In genomic region chr7:20331231-20331880, GRCh38 we compare ENCODE assay signal across 8 cellular contexts. TPM values are rescaled to one million over a fixed set of nuclear protein-coding genes. Genes with fewer than 3 reads are reported as not detected.
DNase-seq lines count a peak whose midpoint lies in the region; ATAC-seq and TF ChIP-seq lines count a peak whose summit lies in the region.

No MANE protein-coding gene starts in this region.

- H3K4me2 ChIP-seq in SU-DHL-6 (ENCODE audit: low read depth, low read length, poor library complexity, severe bottlenecking) = peak overlapping the region; percentile 73

- H3K4me3 ChIP-seq in SU-DHL-6 (ENCODE audit: insufficient read depth, low read length, poor library complexity, severe bottlenecking) = peak overlapping the region; percentile 54
- peak overlapping the region; percentile 85 to 96 for H3K4me3 ChIP-seq in duodenal mucosa (ENCODE audit: low read depth in 1 of 2, low read length in 2 of 2)

- peaks cover 4% of the 10 kb centered on the region; the same call in 1 of the 2 replicates for H3F3A ChIP-seq in SU-DHL-6 (ENCODE audit: insufficient read depth)

- no peak overlapping the region for H3K27ac ChIP-seq in SU-DHL-6 (ENCODE audit: low read depth, low read length)
- peak overlapping the region; percentile 92 for H3K27ac ChIP-seq in duodenal mucosa (ENCODE audit: low read depth, low read length)

- peak overlapping the region; percentile 90 to 91 for H3K4me3 Mint-ChIP-seq in stimulated activated naive CD8-positive, alpha-beta T cell treated with anti-CD3 and anti-CD28 coated beads, Interleukin-15, amount 100 ng/mL, for 72 hours

- peaks cover 29% of the 10 kb centered on the region for H3K4me1 Mint-ChIP-seq in stimulated activated naive CD8-positive, alpha-beta T cell treated with anti-CD3 and anti-CD28 coated beads, Interleukin-15, amount 100 ng/mL, for 72 hours

- H3K9me3 ChIP-seq in SU-DHL-6 (ENCODE audit: insufficient read depth, low read length) (no peaks in the 10 kb centered on the region), duodenal mucosa (ENCODE audit: control insufficient read depth in 1 of 2, low read length in 2 of 2) (no peaks in the 10 kb centered on the region)

- ATAC-seq in GM19395 (IDR thresholded peaks at IDR 0.05; ENCODE audit: unreplicated experiment) (peak; percentile 21), HG03442 (IDR thresholded peaks at IDR 0.05; ENCODE audit: unreplicated experiment) (peak; percentile 7)
- peak; percentile 28 for ATAC-seq in stimulated activated naive CD8-positive, alpha-beta T cell treated with anti-CD3 and anti-CD28 coated beads, Interleukin-15, amount 100 ng/mL, for 72 hours

- H3K4me1 ChIP-seq in duodenal mucosa (ENCODE audit: control insufficient read depth in 1 of 2, insufficient read depth in 2 of 2, low read length in 2 of 2) = peaks cover 10 to 25% of the 10 kb centered on the region in 2 donors

- H3K27me3 Mint-ChIP-seq in stimulated activated naive CD8-positive, alpha-beta T cell treated with anti-CD3 and anti-CD28 coated beads, Interleukin-15, amount 100 ng/mL, for 72 hours = peaks cover 56% of the 10 kb centered on the region

- H3K27me3 ChIP-seq in SU-DHL-6 (ENCODE audit: low read length) (no peaks in the 10 kb centered on the region), duodenal mucosa (ENCODE audit: control insufficient read depth in 1 of 2, insufficient read depth in 2 of 2, low read length in 2 of 2) (no peaks in the 10 kb centered on the region)

- no peaks in the 10 kb centered on the region for H4K20me1 ChIP-seq in SU-DHL-6 (ENCODE audit: low read depth, low read length)

- TF ChIP-seq CTCF in SU-DHL-6 (IDR thresholded peaks at IDR 0.05; ENCODE audit: insufficient read depth, low read length, poor library complexity, severe bottlenecking) = no peak

- peak overlapping the region in 1 of 2 donors; percentile 82 for H3K27ac Mint-ChIP-seq in stimulated activated naive CD8-positive, alpha-beta T cell treated with anti-CD3 and anti-CD28 coated beads, Interleukin-15, amount 100 ng/mL, for 72 hours

- no peaks in the 10 kb centered on the region for H3K9me2 ChIP-seq in SU-DHL-6 (replicated peaks; ENCODE audit: insufficient read depth, low read length)

- H3K36me3 ChIP-seq in SU-DHL-6 (ENCODE audit: low read length) = no peaks in the 10 kb centered on the region
- no peaks in the 10 kb centered on the region for H3K36me3 ChIP-seq in duodenal mucosa (ENCODE audit: control insufficient read depth in 1 of 2, insufficient read depth in 2 of 2, low read length in 2 of 2)

- no peaks in the 10 kb centered on the region for H3K9me3 Mint-ChIP-seq in stimulated activated naive CD8-positive, alpha-beta T cell treated with anti-CD3 and anti-CD28 coated beads, Interleukin-15, amount 100 ng/mL, for 72 hours

- H3K9ac ChIP-seq in SU-DHL-6 (ENCODE audit: low read length) (peak overlapping the region; percentile 44), duodenal mucosa (ENCODE audit: low read depth in 1 of 2, low read length in 2 of 2) (peak overlapping the region; percentile 86 to 89)

- peak; percentile 67 for DNase-seq in D341Med (ENCODE audit: low spot score)
- DNase-seq in lung microvascular endothelial cell (ENCODE audit: low read depth in 2 of 2) = peak; percentile 6 to 52
- DNase-seq in stimulated activated naive CD8-positive, alpha-beta T cell treated with anti-CD3 and anti-CD28 coated beads, Interleukin-15, amount 100 ng/mL, for 72 hours = peak; percentile 40 to 42
- no peak for DNase-seq in GOT3 (lab: John Stamatoyannopoulos, UW)

- peak overlapping the region; percentile 82 for H2AFZ ChIP-seq in SU-DHL-6 (ENCODE audit: low read depth, low read length, severe bottlenecking)

- H3K79me2 ChIP-seq in SU-DHL-6 (ENCODE audit: insufficient read depth, low read length) = no peaks in the 10 kb centered on the region

RNA-seq across cellular contexts. Expression of gene ITGB8, which starts 0.7 kb away (rescaled TPM):
- 2.6 and 31.2 TPM in 2 replicates for total RNA-seq in lung microvascular endothelial cell
